In genomic region chrX:19579485-19579884, GRCh38 we compare ENCODE assay signal across 11 cellular contexts.
DNase-seq lines count a peak whose midpoint lies in the region; ATAC-seq and TF ChIP-seq lines count a peak whose summit lies in the region.
"Had no signal": no experiment of that assay in that cellular context is flagged by ENCODE, and none has a peak within 500 bp of the region (broad histone marks: within the 10 kb centered on the region; RNA-seq: fewer than 3 reads in every experiment).

No MANE protein-coding gene starts in this region.

- peak overlapping the region in 1 of 4 donors; percentile 57 for H3K27ac ChIP-seq in gastrocnemius medialis
- H3K27ac ChIP-seq: adrenal gland had no signal

- peaks cover 10% of the 10 kb centered on the region for H3K4me1 Mint-ChIP-seq in T-helper 17 cell

- peak overlapping the region; percentile 21 for H3K27ac Mint-ChIP-seq in T-helper 17 cell

- TF ChIP-seq CTCF in fibroblast of the aortic adventitia (IDR thresholded peaks at IDR 0.05; ENCODE audit: insufficient read depth, low read length): no peak
- no peak for TF ChIP-seq CTCF in GM20000 (IDR thresholded peaks at IDR 0.05; ENCODE audit: extremely low read depth, missing control alignments)
- no peak for TF ChIP-seq CTCF in BE2C (IDR thresholded peaks at IDR 0.05; ENCODE audit: low read depth, low read length)
- TF ChIP-seq CTCF in gastrocnemius medialis (IDR thresholded peaks at IDR 0.05 in 4 of 5, conservative IDR thresholded peaks at IDR 0.05 in 1 of 5): no peak

- no peaks in the 10 kb centered on the region for H3K9me3 ChIP-seq in T-helper 17 cell (ENCODE audit: control insufficient read depth, low read length, poor library complexity, severe bottlenecking)
- no peaks in the 10 kb centered on the region for H3K9me3 ChIP-seq in BE2C
- H3K9me3 ChIP-seq in gastrocnemius medialis: no peaks in the 10 kb centered on the region
- H3K9me3 ChIP-seq: adrenal gland had no signal

- H3K4me3 ChIP-seq in fibroblast of the aortic adventitia (ENCODE audit: low read depth, low read length): no peak overlapping the region
- H3K4me3 ChIP-seq in BE2C (ENCODE audit: low read depth, low read length): no peak overlapping the region
- H3K4me3 ChIP-seq in gastrocnemius medialis: no peak overlapping the region
- H3K4me3 ChIP-seq: adrenal gland had no signal

- no peaks in the 10 kb centered on the region for H3K36me3 Mint-ChIP-seq in T-helper 17 cell (ENCODE audit: low read depth)

- H3K27me3 ChIP-seq in BE2C: no peaks in the 10 kb centered on the region
- no peaks in the 10 kb centered on the region for H3K27me3 ChIP-seq in gastrocnemius medialis
- H3K27me3 ChIP-seq: adrenal gland had no signal

- ATAC-seq in T-helper 17 cell (no peak), gastrocnemius medialis (no peak)

- in situ Hi-C loops in gastrocnemius medialis (cut with MboI; ENCODE audit: low sequenced_read_pairs in 4 of 4): loop anchor here in 1 of 4 donors (25.0 kb wide), 1 partner anchor 308 kb away; the partner anchor contains the start of gene SH3KBP1

- TF ChIP-seq POLR2A in gastrocnemius medialis (IDR thresholded peaks at IDR 0.05): no peak

- H3K4me3 Mint-ChIP-seq in T-helper 17 cell: no peak overlapping the region

- no peaks in the 10 kb centered on the region for H3K27me3 Mint-ChIP-seq in T-helper 17 cell

- H3K36me3 ChIP-seq in BE2C (no peaks in the 10 kb centered on the region), gastrocnemius medialis (no peaks in the 10 kb centered on the region)
- H3K36me3 ChIP-seq: adrenal gland had no signal

- intact Hi-C loops in gastrocnemius medialis (cut with DNase I; ENCODE audit: low total_unique reads): no loop called here

- H3K4me1 ChIP-seq in BE2C (no peaks in the 10 kb centered on the region), gastrocnemius medialis (no peaks in the 10 kb centered on the region)
- H3K4me1 ChIP-seq: adrenal gland had no signal

- peak; percentile 14 for DNase-seq in AG08396 (ENCODE audit: low spot score)
- DNase-seq in Daoy (ENCODE audit: low read depth): peak; percentile 67
- DNase-seq in T-helper 17 cell: no peak
- peak; percentile 39 for DNase-seq in fibroblast of the aortic adventitia (ENCODE audit: low read depth)
- no peak for DNase-seq in GM20000 (ENCODE audit: low spot score)
- DNase-seq in BE2C: no peak
- no peak for DNase-seq in gastrocnemius medialis
- no peak for DNase-seq in NCI-H1436 treated with DMSO at 0.1 percent for 48 hours (lab: John Stamatoyannopoulos, UW)
- DNase-seq: activated CD4-positive, alpha-beta T cell treated with anti-CD3 and anti-CD28 coated beads for 4 hours; adrenal gland; NCI-H524 treated with DMSO at 0.1 percent for 48 hours had no signal

Comparison
In these comparisons a context has a peak if more than half of its experiments do, and no peak if none do; other contexts are left out.
1. DNase-seq: peak in AG08396 (single experiment), Daoy (single experiment) and fibroblast of the aortic adventitia (single experiment); none in T-helper 17 cell (0 of 3), GM20000 (single experiment), BE2C (single experiment), gastrocnemius medialis (0 of 2) and NCI-H1436 treated with DMSO at 0.1 percent for 48 hours (single experiment).